Comparison of ENCODE assay signal across 8 cellular contexts in the genomic region with DNA sequence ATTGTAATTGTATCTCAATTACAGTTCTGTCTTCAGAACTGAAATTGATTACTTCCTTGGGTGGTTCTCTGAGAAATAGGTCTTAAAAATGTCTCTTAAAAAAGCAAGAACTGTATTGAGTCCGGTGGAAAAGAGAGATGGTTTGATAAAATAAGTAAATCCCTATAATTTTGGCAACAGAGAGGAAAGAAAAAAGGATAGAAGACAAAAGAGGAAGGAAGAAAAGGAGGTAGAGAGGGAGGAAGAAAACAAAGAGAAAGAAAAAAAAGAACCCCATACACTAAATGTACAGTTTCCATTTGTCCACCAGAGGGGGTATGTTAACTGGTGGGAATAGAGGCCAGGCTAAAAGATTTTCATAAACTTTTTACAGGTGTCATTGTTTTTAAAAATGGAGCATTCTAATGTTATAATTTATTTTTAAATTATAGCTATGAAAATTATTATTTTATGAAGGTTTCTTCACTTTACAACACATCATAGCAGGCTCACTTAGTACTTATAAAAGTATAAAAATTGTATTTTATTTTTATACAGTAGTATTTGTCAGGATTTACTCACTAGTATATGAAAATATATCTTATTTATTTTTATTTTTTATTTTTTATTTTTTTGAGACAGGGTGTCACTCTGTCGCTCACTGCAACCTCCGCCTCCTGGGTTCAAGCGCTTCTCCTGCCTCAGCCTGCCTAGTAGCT. TPM values are rescaled to one million over a fixed set of nuclear protein-coding genes. Genes with fewer than 3 reads are reported as not detected.
A peak's percentile ranks its signal among the peaks of the same experiment; 100 is the strongest.
DNase-seq lines count a peak whose midpoint lies in the region; ATAC-seq, FAIRE-seq and TF ChIP-seq lines count a peak whose summit lies in the region.

No MANE protein-coding gene starts in this region.

- no peak for ATAC-seq in HG02610 (IDR thresholded peaks at IDR 0.05; ENCODE audit: unreplicated experiment)

- H4K20me1 ChIP-seq in PC-9 (ENCODE audit: insufficient read depth) = no peaks in the 10 kb centered on the region
- no peaks in the 10 kb centered on the region for H4K20me1 ChIP-seq in neural cell (ENCODE audit: insufficient read depth)

- no peak for TF ChIP-seq EP300 in neural cell (conservative IDR thresholded peaks at IDR 0.05; ENCODE audit: poor library complexity, severe bottlenecking)

- H3K27me3 ChIP-seq in PC-9 (ENCODE audit: insufficient read depth, low read depth) = no peaks in the 10 kb centered on the region
- H3K27me3 ChIP-seq in neural cell (ENCODE audit: insufficient read depth, low read depth, low read length) = no peaks in the 10 kb centered on the region

- peaks cover 10% of the 10 kb centered on the region; the same call in 1 of the 2 replicates for H3F3A ChIP-seq in PC-9 (ENCODE audit: insufficient read depth, low read depth)
- H3F3A ChIP-seq in neural cell (ENCODE audit: insufficient read depth, low read length, poor library complexity, severe bottlenecking) = no peaks in the 10 kb centered on the region

- TF ChIP-seq RAD21 in neural cell (conservative IDR thresholded peaks at IDR 0.05) = peak; percentile 56

- H3K4me3 ChIP-seq in PC-9 = no peak overlapping the region; the same call in 1 of the 2 replicates
- no peak overlapping the region for H3K4me3 ChIP-seq in neural cell (ENCODE audit: low read length)

- intact Hi-C loops in PC-9 (cut with micrococcal nuclease; ENCODE audit: unreplicated experiment) = loop anchor here (1.0 to 10.0 kb wide), 6 partner anchors 71 to 879 kb away; partner anchors contain the start of gene PHLDA3

- TF ChIP-seq CTCF in PC-9 (conservative IDR thresholded peaks at IDR 0.05) = peak; percentile 83
- peak; percentile 68 for TF ChIP-seq CTCF in neural cell (IDR thresholded peaks at IDR 0.05; ENCODE audit: poor library complexity, severe bottlenecking)

- H2AFZ ChIP-seq in PC-9 (peak overlapping the region; percentile 75; the same call in 1 of the 2 replicates), neural cell (ENCODE audit: low read depth, low read length) (peak overlapping the region; percentile 37)

- peaks cover 24% of the 10 kb centered on the region for H3K79me2 ChIP-seq in PC-9 (ENCODE audit: low read depth)
- peaks cover 13% of the 10 kb centered on the region for H3K79me2 ChIP-seq in neural cell (replicated peaks; ENCODE audit: insufficient read depth, low read length)

- H3K27ac ChIP-seq in PC-9 (no peak overlapping the region), neural cell (ENCODE audit: low read length) (no peak overlapping the region), substantia nigra (ENCODE audit: low read depth, low read length, poor library complexity, severe bottlenecking) (no peak overlapping the region)

- POLR2A ChIA-PET in PC-9 (lab: Charles Lee; ENCODE audit: unreplicated experiment) = interaction anchor here (0.9 kb wide), 1 partner anchor 233 kb away, joined by 3 read pairs; no protein-coding TSS in a partner anchor

- FAIRE-seq in colon (lab: Jason Lieb, UNC) = peak; percentile 57

- H3K36me3 ChIP-seq in PC-9 (ENCODE audit: low read depth) (no peaks in the 10 kb centered on the region), neural cell (ENCODE audit: insufficient read depth, low read length) (no peaks in the 10 kb centered on the region)

- CTCF ChIA-PET in PC-9 (lab: Charles Lee) = no interaction called here

- H3K4me1 ChIP-seq in PC-9 (replicated peaks; ENCODE audit: insufficient read depth) = peaks cover 27% of the 10 kb centered on the region

- no peak overlapping the region for H3K9ac ChIP-seq in neural cell (ENCODE audit: low read length)

- H3K4me2 ChIP-seq in PC-9 = peak overlapping the region; percentile 43
- H3K4me2 ChIP-seq in neural cell (ENCODE audit: low read length) = no peak overlapping the region

- BruUV-seq in PC-9 (replicated peaks; lab: Mats Ljungman, UMichigan) = no TSS peak

- DNase-seq in DMS53 (lab: John Stamatoyannopoulos, UW) = peak; percentile 88
- peak; percentile 75 to 85 for DNase-seq in Kasumi-1 (lab: John Stamatoyannopoulos, UW)
- peak in 1 of 2 experiments; percentile 46 for DNase-seq in PC-9
- no peak for DNase-seq in substantia nigra (lab: John Stamatoyannopoulos, UW)
- DNase-seq in activated CD4-positive, alpha-beta T cell treated with anti-CD3 and anti-CD28 coated beads, Interleukin-2, amount 50 U/mL, for 4 hours = no peak

- H3K9me3 ChIP-seq in PC-9 (ENCODE audit: insufficient read depth, low read depth) = no peaks in the 10 kb centered on the region
- no peaks in the 10 kb centered on the region for H3K9me3 ChIP-seq in neural cell (ENCODE audit: low read length)

- H3K9me2 ChIP-seq in PC-9 (ENCODE audit: insufficient read depth) = no peaks in the 10 kb centered on the region
- no peaks in the 10 kb centered on the region for H3K9me2 ChIP-seq in neural cell (ENCODE audit: insufficient read depth, low read length)

TF ChIP-seq in neural cell, 6 proteins besides CTCF, POLR2A, EP300 and RAD21:
- TF ChIP-seq SMC3 (conservative IDR thresholded peaks at IDR 0.05; ENCODE audit: poor library complexity) = peak; percentile 70
- no peak for TF ChIP-seq EZH2 (IDR thresholded peaks at IDR 0.05; ENCODE audit: borderline replicate concordance, insufficient read depth, low read length, poor library complexity, severe bottlenecking)

RNA-seq across cellular contexts. Expression of gene UBE2T, which starts 2.1 kb away (rescaled TPM):
- total RNA-seq in PC-9 (2021) = 43.2 and 55.5 TPM in 2 replicates
- 98.4 and 107 TPM in 2 replicates for polyA plus RNA-seq in neural cell
- polyA minus RNA-seq in neural cell = 33.8 and 39.1 TPM in 2 replicates

RNA-seq across cellular contexts. Expression of gene PPP1R12B, which starts 4.7 kb away (rescaled TPM):
- total RNA-seq in PC-9 (2021) = 33.3 and 35.8 TPM in 2 replicates
- 7.6 and 9.8 TPM in 2 replicates for polyA plus RNA-seq in neural cell
- polyA minus RNA-seq in neural cell = 25.8 and 54.1 TPM in 2 replicates

Comparison
In these comparisons a context has a peak if more than half of its experiments do, and no peak if none do; other contexts are left out.
1. DNase-seq: peak in DMS53 (single experiment) and Kasumi-1 (2 of 2); none in substantia nigra (0 of 49) and activated CD4-positive, alpha-beta T cell treated with anti-CD3 and anti-CD28 coated beads, Interleukin-2, amount 50 U/mL, for 4 hours (0 of 2).